ENCODE assay signal across 9 cellular contexts in the genomic region with DNA sequence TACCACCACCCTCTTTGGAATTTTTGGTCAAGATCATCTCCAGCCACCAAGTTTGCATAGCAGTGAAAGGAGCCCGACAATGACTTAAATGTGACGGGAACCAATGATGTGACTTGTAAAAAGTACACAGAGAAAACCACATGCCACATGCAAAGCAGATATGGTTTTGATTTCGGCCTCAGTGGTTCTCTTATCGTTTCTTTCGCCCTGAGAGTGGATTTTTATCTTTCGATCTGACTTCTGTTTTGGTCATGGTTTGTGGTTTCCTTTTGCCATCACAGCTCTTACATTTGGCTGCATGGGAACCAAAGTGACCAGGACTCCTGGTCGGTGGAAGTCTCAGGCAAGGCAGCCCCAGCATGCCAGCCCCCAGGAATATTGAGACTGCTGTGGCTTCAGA. TPM values are rescaled to one million over a fixed set of nuclear protein-coding genes. Genes with fewer than 3 reads are reported as not detected.
DNase-seq lines count a peak whose midpoint lies in the region; ATAC-seq and TF ChIP-seq lines count a peak whose summit lies in the region.
"Had no signal": no experiment of that assay in that cellular context is flagged by ENCODE, and none has a peak within 500 bp of the region (broad histone marks: within the 10 kb centered on the region; RNA-seq: fewer than 3 reads in every experiment).

No MANE protein-coding gene starts in this region.

- TF ChIP-seq CTCF in OCI-LY1 (IDR thresholded peaks at IDR 0.05; ENCODE audit: low read length) = no peak
- no peak for TF ChIP-seq CTCF in osteoblast (IDR thresholded peaks at IDR 0.05; ENCODE audit: extremely low read depth, low read depth, low read length)

- H3K4me2 ChIP-seq in OCI-LY1 (ENCODE audit: low read length) = peak overlapping the region; percentile 67
- peak overlapping the region; percentile 22 for H3K4me2 ChIP-seq in osteoblast (ENCODE audit: insufficient read depth, low read length)

- peak overlapping the region; percentile 39 for H3K4me3 ChIP-seq in OCI-LY1 (ENCODE audit: low read depth, low read length, poor library complexity, severe bottlenecking)
- no peak overlapping the region for H3K4me3 ChIP-seq in osteoblast (ENCODE audit: insufficient read depth, low read length)
- H3K4me3 ChIP-seq: SJSA1 had no signal

- no peaks in the 10 kb centered on the region for H3K9me3 ChIP-seq in OCI-LY1 (ENCODE audit: low read length)
- no peaks in the 10 kb centered on the region for H3K9me3 ChIP-seq in osteoblast (ENCODE audit: low read depth, low read length)
- H3K9me3 ChIP-seq: SJSA1 had no signal

- H3K27ac ChIP-seq in OCI-LY1 (ENCODE audit: low read depth, low read length, poor library complexity, severe bottlenecking) (peak overlapping the region; percentile 98), osteoblast (ENCODE audit: low read depth, low read length) (peak overlapping the region; percentile 17)
- H3K27ac ChIP-seq: SJSA1 had no signal

- no peaks in the 10 kb centered on the region; the same call in 1 of the 2 replicates for H3F3A ChIP-seq in OCI-LY1 (ENCODE audit: insufficient read depth, low read length)

- H3K4me1 ChIP-seq in OCI-LY1 (ENCODE audit: insufficient read depth, low read length, severe bottlenecking) = peaks cover 87% of the 10 kb centered on the region
- peaks cover 30% of the 10 kb centered on the region for H3K4me1 ChIP-seq in osteoblast (ENCODE audit: insufficient read depth, low read length)

- H3K79me2 ChIP-seq in OCI-LY1 (ENCODE audit: insufficient read depth, low read length) (peaks cover 16% of the 10 kb centered on the region; the same call in 1 of the 2 replicates), osteoblast (ENCODE audit: insufficient read depth, low read length) (peaks cover 39% of the 10 kb centered on the region)

- H3K27me3 ChIP-seq in OCI-LY1 (ENCODE audit: insufficient read depth, low read length) (no peaks in the 10 kb centered on the region), osteoblast (ENCODE audit: insufficient read depth, low read length) (no peaks in the 10 kb centered on the region)
- H3K27me3 ChIP-seq: SJSA1 had no signal

- H3K9me2 ChIP-seq in OCI-LY1 (ENCODE audit: low read depth, low read length) = no peaks in the 10 kb centered on the region

- peak overlapping the region; percentile 61 for H3K9ac ChIP-seq in OCI-LY1 (ENCODE audit: low read length)

- H3K36me3 ChIP-seq in OCI-LY1 (ENCODE audit: insufficient read depth, low read length) = peaks cover 8% of the 10 kb centered on the region; the same call in 1 of the 2 replicates
- no peaks in the 10 kb centered on the region for H3K36me3 ChIP-seq in osteoblast (ENCODE audit: insufficient read depth, low read length)

- DNase-seq in osteoblast (ENCODE audit: insufficient read length, low spot score, missing footprints) (no peak), DMS114 treated with DMSO at 0.1 percent for 48 hours (lab: John Stamatoyannopoulos, UW; ENCODE audit: unreplicated experiment) (no peak), NCI-H524 (lab: John Stamatoyannopoulos, UW) (no peak), DMS53 (lab: John Stamatoyannopoulos, UW) (no peak), mucosa of gallbladder (ENCODE audit: low spot score) (no peak)

- H2AFZ ChIP-seq in OCI-LY1 (ENCODE audit: low read length) = no peak overlapping the region
- H2AFZ ChIP-seq in osteoblast (ENCODE audit: low read length) = no peak overlapping the region

- H4K20me1 ChIP-seq in OCI-LY1 (ENCODE audit: insufficient read depth, low read length) (no peaks in the 10 kb centered on the region), osteoblast (ENCODE audit: insufficient read depth, low read length) (peaks cover 33% of the 10 kb centered on the region)

- ATAC-seq in GM18873 (IDR thresholded peaks at IDR 0.05; ENCODE audit: low FRiP score, unreplicated experiment) (peak; percentile 93), HG02610 (IDR thresholded peaks at IDR 0.05; ENCODE audit: unreplicated experiment) (peak; percentile 88)

RNA-seq across cellular contexts. Expression of a gene that starts 31.5 kb away (rescaled TPM):
- total RNA-seq in osteoblast (9.0 and 10.6 TPM in 2 replicates), mucosa of gallbladder (35.3 TPM)
